In genomic region chr3:129593595-129594339, GRCh38 we compare ENCODE assay signal across 8 cellular contexts. TPM values are rescaled to one million over a fixed set of nuclear protein-coding genes. Genes with fewer than 3 reads are reported as not detected.
A peak's percentile ranks its signal among the peaks of the same experiment; 100 is the strongest.
DNase-seq lines count a peak whose midpoint lies in the region; ATAC-seq and TF ChIP-seq lines count a peak whose summit lies in the region.

No MANE protein-coding gene starts in this region.

- peak overlapping the region; percentile 89 for H3K27ac ChIP-seq in lower lobe of right lung

- peak; percentile 54 for DNase-seq in NCI-H524 treated with DMSO at 0.1 percent for 48 hours (lab: John Stamatoyannopoulos, UW)
- peak; percentile 65 for DNase-seq in activated gamma-delta T cell treated with Interleukin-2 at 50 U/mL for 16 hours
- peak; percentile 76 for DNase-seq in lower lobe of right lung
- peak; percentile 85 for DNase-seq in stimulated activated CD8-positive, alpha-beta memory T cell treated with anti-CD3 and anti-CD28 coated beads, Interleukin-4, amount 100 ng/mL, for 48 hours
- DNase-seq in epidermal melanocyte (ENCODE audit: insufficient read length, low spot score): no peak
- DNase-seq in DMS114 treated with DMSO at 0.1 percent for 48 hours (lab: John Stamatoyannopoulos, UW; ENCODE audit: unreplicated experiment): no peak

- no peaks in the 10 kb centered on the region for H3K27me3 ChIP-seq in lower lobe of right lung (ENCODE audit: low read depth)

- no peaks in the 10 kb centered on the region for H3K9me3 ChIP-seq in lower lobe of right lung

- ATAC-seq in HG02610 (IDR thresholded peaks at IDR 0.05; ENCODE audit: unreplicated experiment) (peak; percentile 44), lower lobe of right lung (peak; percentile 45 to 55), GM21447 (IDR thresholded peaks at IDR 0.05; ENCODE audit: unreplicated experiment) (no peak)

- TF ChIP-seq CTCF in lower lobe of right lung (IDR thresholded peaks at IDR 0.05): no peak

- H3K4me1 ChIP-seq in lower lobe of right lung: peaks cover 99% of the 10 kb centered on the region

- peak overlapping the region; percentile 22 for H3K4me3 ChIP-seq in lower lobe of right lung

- H3K36me3 ChIP-seq in lower lobe of right lung: peaks cover 6% of the 10 kb centered on the region

- intact Hi-C loops in lower lobe of right lung (cut with DNase I): no loop called here

RNA-seq across cellular contexts. Expression of gene PLXND1, which starts 12.7 kb away (rescaled TPM):
- 233 TPM for total RNA-seq in lower lobe of right lung

RNA-seq across cellular contexts. Expression of gene H1-8, which starts 50.8 kb away (rescaled TPM):
- total RNA-seq in lower lobe of right lung: not detected

Comparison
In these comparisons a context has a peak if more than half of its experiments do, and no peak if none do; other contexts are left out.
1. DNase-seq: peak in NCI-H524 treated with DMSO at 0.1 percent for 48 hours (single experiment), activated gamma-delta T cell treated with Interleukin-2 at 50 U/mL for 16 hours (single experiment), lower lobe of right lung (single experiment) and stimulated activated CD8-positive, alpha-beta memory T cell treated with anti-CD3 and anti-CD28 coated beads, Interleukin-4, amount 100 ng/mL, for 48 hours (single experiment); none in epidermal melanocyte (single experiment) and DMS114 treated with DMSO at 0.1 percent for 48 hours (single experiment).